Comparison of ENCODE assay signal across 12 cellular contexts in genomic region chr5:134149571-134150303, GRCh38. TPM values are rescaled to one million over a fixed set of nuclear protein-coding genes. Genes with fewer than 3 reads are reported as not detected.
DNase-seq lines count a peak whose midpoint lies in the region; ATAC-seq lines count a peak whose summit lies in the region.
"Had no signal": no experiment of that assay in that cellular context is flagged by ENCODE, and none has a peak within 500 bp of the region (broad histone marks: within the 10 kb centered on the region; RNA-seq: fewer than 3 reads in every experiment).

No MANE protein-coding gene starts in this region.

- H3K27ac Mint-ChIP-seq in CD4-positive, CD25-positive, alpha-beta regulatory T cell = peak overlapping the region; percentile 86 to 91 (median 90)
- peak overlapping the region; percentile 74 to 94 (median 89) for H3K27ac Mint-ChIP-seq in naive thymus-derived CD4-positive, alpha-beta T cell
- H3K27ac Mint-ChIP-seq: activated CD8-positive, alpha-beta memory T cell treated with anti-CD3 and anti-CD28 coated beads, Interleukin-2, amount 10 ng/mL, durations not matched to agents 7 days and 5 days had no signal

- H3K27me3 Mint-ChIP-seq in CD4-positive, CD25-positive, alpha-beta regulatory T cell = no peaks in the 10 kb centered on the region
- H3K27me3 Mint-ChIP-seq in naive thymus-derived CD4-positive, alpha-beta T cell = no peaks in the 10 kb centered on the region
- H3K27me3 Mint-ChIP-seq: activated CD8-positive, alpha-beta memory T cell treated with anti-CD3 and anti-CD28 coated beads, Interleukin-2, amount 10 ng/mL, durations not matched to agents 7 days and 5 days had no signal

- H3K27me3 ChIP-seq in CD4-positive, CD25-positive, alpha-beta regulatory T cell (ENCODE audit: control insufficient read depth, insufficient read depth, low read length) = no peaks in the 10 kb centered on the region
- no peaks in the 10 kb centered on the region for H3K27me3 ChIP-seq in naive thymus-derived CD4-positive, alpha-beta T cell (ENCODE audit: control insufficient read depth in 2 of 2, insufficient read depth in 2 of 2, low read length in 2 of 2)

- POLR2A ChIA-PET in naive thymus-derived CD4-positive, alpha-beta T cell (lab: Charles Lee) = interaction anchor here (0.8 to 48.2 kb wide), 12 partner anchors 7 to 175 kb away, joined by 3 to 1333 read pairs (median 7); partner anchors contain the start of genes PPP2CA, SKP1 and VDAC1

- intact Hi-C loops in naive thymus-derived CD4-positive, alpha-beta T cell (cut with micrococcal nuclease) = loop anchor here in 1 of 2 donors (1.0 kb wide), 1 partner anchor 27 kb away; the partner anchor contains the start of gene SKP1

- peaks cover 74% of the 10 kb centered on the region for H3K36me3 ChIP-seq in CD4-positive, CD25-positive, alpha-beta regulatory T cell (ENCODE audit: control insufficient read depth, insufficient read depth, low read length)
- H3K36me3 ChIP-seq in naive thymus-derived CD4-positive, alpha-beta T cell (ENCODE audit: control insufficient read depth in 2 of 3, insufficient read depth in 3 of 3, low read length in 3 of 3) = peaks cover 23 to 50% (median 27%) of the 10 kb centered on the region in 3 experiments

- H3K27ac ChIP-seq in CD4-positive, CD25-positive, alpha-beta regulatory T cell (ENCODE audit: insufficient read depth, low read length, poor library complexity, severe bottlenecking) = peak overlapping the region; percentile 38
- H3K27ac ChIP-seq in caudate nucleus (ENCODE audit: low read depth, low read length) = peak overlapping the region; percentile 71
- H3K27ac ChIP-seq in naive thymus-derived CD4-positive, alpha-beta T cell (ENCODE audit: low read depth, low read length) = peak overlapping the region; percentile 56

- ATAC-seq in CD4-positive, CD25-positive, alpha-beta regulatory T cell (ENCODE audit: low read depth in 2 of 2) = no peak
- no peak for ATAC-seq in naive thymus-derived CD4-positive, alpha-beta T cell
- ATAC-seq in GM19463 (IDR thresholded peaks at IDR 0.05; ENCODE audit: unreplicated experiment) = no peak
- ATAC-seq: activated CD8-positive, alpha-beta memory T cell treated with anti-CD3 and anti-CD28 coated beads, Interleukin-2, amount 10 ng/mL, durations not matched to agents 7 days and 5 days had no signal

- H3K36me3 Mint-ChIP-seq in CD4-positive, CD25-positive, alpha-beta regulatory T cell = peaks cover 47% of the 10 kb centered on the region
- H3K36me3 Mint-ChIP-seq in naive thymus-derived CD4-positive, alpha-beta T cell = peaks cover 0 to 40% (median 33%) of the 10 kb centered on the region in 5 donors

- CTCF ChIA-PET in naive thymus-derived CD4-positive, alpha-beta T cell (lab: Charles Lee) = interaction anchor here (0.6 to 28.5 kb wide), 10 partner anchors 9 to 110 kb away, joined by 3 to 394 read pairs (median 4); partner anchors contain the start of gene TCF7

- H3K4me3 Mint-ChIP-seq in CD4-positive, CD25-positive, alpha-beta regulatory T cell = peak overlapping the region in 2 of 4 donors; percentile 46 to 77
- H3K4me3 Mint-ChIP-seq in naive thymus-derived CD4-positive, alpha-beta T cell = peak overlapping the region in 8 of 10 donors; percentile 3 to 81 (median 59)
- H3K4me3 Mint-ChIP-seq: activated CD8-positive, alpha-beta memory T cell treated with anti-CD3 and anti-CD28 coated beads, Interleukin-2, amount 10 ng/mL, durations not matched to agents 7 days and 5 days had no signal

- peaks cover 9 to 76% (median 32%) of the 10 kb centered on the region in 4 donors for H3K4me1 Mint-ChIP-seq in CD4-positive, CD25-positive, alpha-beta regulatory T cell
- H3K4me1 Mint-ChIP-seq in naive thymus-derived CD4-positive, alpha-beta T cell = peaks cover 33 to 83% (median 70%) of the 10 kb centered on the region in 7 donors

- no peaks in the 10 kb centered on the region for H3K9me3 Mint-ChIP-seq in CD4-positive, CD25-positive, alpha-beta regulatory T cell
- peaks cover 0 to 6% (median 0%) of the 10 kb centered on the region in 11 donors for H3K9me3 Mint-ChIP-seq in naive thymus-derived CD4-positive, alpha-beta T cell

- H3K9me3 ChIP-seq in CD4-positive, CD25-positive, alpha-beta regulatory T cell (ENCODE audit: control insufficient read depth in 2 of 2, low read length in 2 of 2) = no peaks in the 10 kb centered on the region
- H3K9me3 ChIP-seq in naive thymus-derived CD4-positive, alpha-beta T cell (ENCODE audit: control insufficient read depth in 2 of 3, low read length in 3 of 3) = no peaks in the 10 kb centered on the region
- H3K9me3 ChIP-seq: SK-N-SH had no signal

- no peak overlapping the region for H3K4me3 ChIP-seq in CD4-positive, CD25-positive, alpha-beta regulatory T cell (ENCODE audit: low read depth, low read length)
- H3K4me3 ChIP-seq in naive thymus-derived CD4-positive, alpha-beta T cell (ENCODE audit: low read length) = no peak overlapping the region

- H3K4me1 ChIP-seq in CD4-positive, CD25-positive, alpha-beta regulatory T cell (ENCODE audit: control insufficient read depth, insufficient read depth, low read length, poor library complexity, severe bottlenecking) = peaks cover 24% of the 10 kb centered on the region
- H3K4me1 ChIP-seq in naive thymus-derived CD4-positive, alpha-beta T cell (ENCODE audit: control insufficient read depth in 2 of 2, insufficient read depth in 2 of 2, low read length in 2 of 2) = peaks cover 5 to 53% of the 10 kb centered on the region in 2 donors

- no peak for DNase-seq in CD4-positive, CD25-positive, alpha-beta regulatory T cell
- peak; percentile 46 for DNase-seq in HuH-7 (ENCODE audit: low spot score)
- no peak for DNase-seq in caudate nucleus (lab: John Stamatoyannopoulos, UW)
- peak in 3 of 9 donors; percentile 25 to 38 (median 31) for DNase-seq in naive thymus-derived CD4-positive, alpha-beta T cell
- DNase-seq in NCI-H146 treated with DMSO at 0.1 percent for 48 hours (lab: John Stamatoyannopoulos, UW; ENCODE audit: unreplicated experiment) = no peak
- DNase-seq in effector CD8-positive, alpha-beta T cell (lab: John Stamatoyannopoulos, UW) = no peak
- no peak for DNase-seq in ecto neural progenitor cell (ENCODE audit: low spot score)
- DNase-seq: activated CD8-positive, alpha-beta memory T cell treated with anti-CD3 and anti-CD28 coated beads, Interleukin-2, amount 10 ng/mL, durations not matched to agents 7 days and 5 days; C1 segment of cervical spinal cord; NCI-H524; SK-N-SH had no signal

RNA-seq across cellular contexts. Expression of gene SKP1, which starts 27.0 kb away (rescaled TPM):
- 310 TPM for total RNA-seq in CD4-positive, CD25-positive, alpha-beta regulatory T cell
- 1,000 to 10,000 TPM; 1,181 to 1,272 (median 1,236) TPM for polyA plus RNA-seq in CD4-positive, CD25-positive, alpha-beta regulatory T cell
- 100 to 1,000 TPM; 224 to 287 (median 268) TPM for total RNA-seq in naive thymus-derived CD4-positive, alpha-beta T cell
- 1,000 to 10,000 TPM; 1,257 to 1,361 TPM for polyA plus RNA-seq in naive thymus-derived CD4-positive, alpha-beta T cell

RNA-seq across cellular contexts. Expression of gene TCF7, which starts 35.3 kb away (rescaled TPM):
- total RNA-seq in CD4-positive, CD25-positive, alpha-beta regulatory T cell = 234 TPM
- polyA plus RNA-seq in CD4-positive, CD25-positive, alpha-beta regulatory T cell = 100 to 1,000 TPM in 1 of 4 donors, 10 to 100 TPM in 3; 55.4 to 118 (median 79.9) TPM
- 1,000 to 10,000 TPM in 2 of 5 experiments, 100 to 1,000 TPM in 3; 203 to 1,066 (median 643) TPM for total RNA-seq in naive thymus-derived CD4-positive, alpha-beta T cell
- 100 to 1,000 TPM; 356 to 560 TPM for polyA plus RNA-seq in naive thymus-derived CD4-positive, alpha-beta T cell
